In genomic region chr2:237966565-237967462, GRCh38 we compare ENCODE assay signal across 7 cellular contexts. TPM values are rescaled to one million over a fixed set of nuclear protein-coding genes. Genes with fewer than 3 reads are reported as not detected.
A peak's percentile ranks its signal among the peaks of the same experiment; 100 is the strongest.
DNase-seq lines count a peak whose midpoint lies in the region; ATAC-seq, FAIRE-seq and TF ChIP-seq lines count a peak whose summit lies in the region.

Gene UBE2F, plus strand, starts transcription at chr2:237967014. Its CDS starts 6,094 bp downstream, at chr2:237973108.

- H3K27me3 ChIP-seq in astrocyte (ENCODE audit: insufficient read depth, low read length) = no peaks in the 10 kb centered on the region

- peaks cover 17% of the 10 kb centered on the region for H3K4me1 Mint-ChIP-seq in astrocyte (ENCODE audit: low read depth, unreplicated experiment)

- DNase-seq in NCI-H187 treated with DMSO at 0.1 percent for 48 hours (lab: John Stamatoyannopoulos, UW) (peak; percentile 17), T-helper 22 cell (ENCODE audit: low read depth) (peak; percentile 92), astrocyte (ENCODE audit: low read depth) (peak; percentile 87), hepatic stellate cell (ENCODE audit: low spot score) (peak; percentile 99), renal cortical epithelial cell (ENCODE audit: low read depth) (peak; percentile 83)

- ATAC-seq in GM18502 (IDR thresholded peaks at IDR 0.05; ENCODE audit: poor library complexity, unreplicated experiment) (peak; percentile 95), HG02943 (IDR thresholded peaks at IDR 0.05; ENCODE audit: low read depth, unreplicated experiment) (peak; percentile 91)

- H3K36me3 Mint-ChIP-seq in astrocyte (ENCODE audit: low read depth, unreplicated experiment) = peaks cover 7% of the 10 kb centered on the region

- H3K9me3 Mint-ChIP-seq in astrocyte (ENCODE audit: unreplicated experiment) = peaks cover 13% of the 10 kb centered on the region

- peaks cover 46% of the 10 kb centered on the region for H3K79me2 ChIP-seq in astrocyte (ENCODE audit: insufficient read depth, low read length)

- H3K9ac ChIP-seq in astrocyte (ENCODE audit: low read length) = peak within 1 kb of the TSS; percentile 83

- H4K20me1 ChIP-seq in astrocyte (ENCODE audit: insufficient read depth, low read length) = peaks cover 44% of the 10 kb centered on the region

- H3K9me3 ChIP-seq in astrocyte (ENCODE audit: insufficient read depth, low read depth, low read length) = peaks cover 13% of the 10 kb centered on the region

- no peaks in the 10 kb centered on the region for H3K36me3 ChIP-seq in astrocyte (ENCODE audit: insufficient read depth, low read length)

- H3K27ac Mint-ChIP-seq in astrocyte (ENCODE audit: unreplicated experiment) = peak within 1 kb of the TSS; percentile 80

- H2AFZ ChIP-seq in astrocyte (ENCODE audit: low read depth, low read length) = peak within 1 kb of the TSS; percentile 99

- H3K4me2 ChIP-seq in astrocyte (ENCODE audit: low read length) = peak within 1 kb of the TSS; percentile 97

- no peak for TF ChIP-seq CTCF in astrocyte (IDR thresholded peaks at IDR 0.05; ENCODE audit: insufficient read depth, low read depth, low read length)

- H3K27me3 Mint-ChIP-seq in astrocyte (ENCODE audit: low read depth, unreplicated experiment) = no peaks in the 10 kb centered on the region

- peak within 1 kb of the TSS; percentile 81 for H3K4me3 ChIP-seq in astrocyte (ENCODE audit: insufficient read depth, low read depth, low read length)

- H3K4me3 Mint-ChIP-seq in astrocyte (ENCODE audit: unreplicated experiment) = peak within 1 kb of the TSS; percentile 96

- no peak for FAIRE-seq in astrocyte (lab: Jason Lieb, UNC)

- H3K4me1 ChIP-seq in astrocyte (ENCODE audit: insufficient read depth, low read length) = peaks cover 16% of the 10 kb centered on the region

- H3K27ac ChIP-seq in astrocyte (ENCODE audit: low read depth, low read length) = peak within 1 kb of the TSS; percentile 31

RNA-seq across cellular contexts. Expression of gene UBE2F, which starts in this region (rescaled TPM):
- total RNA-seq in astrocyte (56.8 and 67.1 TPM in 2 replicates), renal cortical epithelial cell (56.0 and 61.1 TPM in 2 replicates)

Comparison
In these comparisons a context has a peak if more than half of its experiments do, and no peak if none do; other contexts are left out.
1. Peak in every context shown above with its lines: DNase-seq, ATAC-seq, H3K4me3 ChIP-seq and H3K27ac ChIP-seq.
2. DNase-seq: peak in every context shown above with its lines; median percentile 99 in hepatic stellate cell; 92 in T-helper 22 cell; 87 in astrocyte; 83 in renal cortical epithelial cell; 17 in NCI-H187 treated with DMSO at 0.1 percent for 48 hours.